ENCODE assay signal across 1 cellular context in the genomic region with DNA sequence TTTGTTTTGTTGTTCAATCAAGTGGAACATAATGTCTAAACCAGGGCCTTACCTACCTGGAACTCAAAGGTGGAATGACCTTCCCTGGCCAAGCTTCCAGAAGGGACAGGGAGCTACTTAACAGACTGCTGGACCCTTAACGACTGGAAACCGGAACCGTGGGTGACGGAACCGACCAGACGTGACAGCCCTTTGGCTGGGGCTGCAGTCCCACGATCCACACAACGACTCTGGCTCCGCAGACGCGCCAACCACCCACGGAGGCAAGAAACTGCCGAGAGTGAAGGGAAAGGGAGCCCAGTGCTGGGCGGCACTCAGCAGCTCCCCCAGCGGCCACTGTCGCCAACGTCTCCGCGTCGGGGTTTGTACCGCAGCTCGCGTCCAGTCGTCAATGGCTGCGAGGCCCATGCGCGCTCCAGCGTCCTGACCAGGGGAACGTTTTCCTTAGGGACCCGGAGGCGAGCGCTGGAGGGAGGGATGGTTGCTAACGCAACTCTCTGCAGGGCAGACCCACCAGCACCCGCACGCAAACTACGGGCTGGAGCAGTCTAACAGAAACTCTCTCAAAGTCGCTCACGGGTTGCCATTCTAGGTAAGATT.
TF ChIP-seq lines count a peak whose summit lies in the region.

No MANE protein-coding gene starts in this region.

TF ChIP-seq in HepG2, 621 proteins besides CTCF, POLR2A, EP300 and RAD21 (continued from another document):
- TF ChIP-seq, protein P1, sequence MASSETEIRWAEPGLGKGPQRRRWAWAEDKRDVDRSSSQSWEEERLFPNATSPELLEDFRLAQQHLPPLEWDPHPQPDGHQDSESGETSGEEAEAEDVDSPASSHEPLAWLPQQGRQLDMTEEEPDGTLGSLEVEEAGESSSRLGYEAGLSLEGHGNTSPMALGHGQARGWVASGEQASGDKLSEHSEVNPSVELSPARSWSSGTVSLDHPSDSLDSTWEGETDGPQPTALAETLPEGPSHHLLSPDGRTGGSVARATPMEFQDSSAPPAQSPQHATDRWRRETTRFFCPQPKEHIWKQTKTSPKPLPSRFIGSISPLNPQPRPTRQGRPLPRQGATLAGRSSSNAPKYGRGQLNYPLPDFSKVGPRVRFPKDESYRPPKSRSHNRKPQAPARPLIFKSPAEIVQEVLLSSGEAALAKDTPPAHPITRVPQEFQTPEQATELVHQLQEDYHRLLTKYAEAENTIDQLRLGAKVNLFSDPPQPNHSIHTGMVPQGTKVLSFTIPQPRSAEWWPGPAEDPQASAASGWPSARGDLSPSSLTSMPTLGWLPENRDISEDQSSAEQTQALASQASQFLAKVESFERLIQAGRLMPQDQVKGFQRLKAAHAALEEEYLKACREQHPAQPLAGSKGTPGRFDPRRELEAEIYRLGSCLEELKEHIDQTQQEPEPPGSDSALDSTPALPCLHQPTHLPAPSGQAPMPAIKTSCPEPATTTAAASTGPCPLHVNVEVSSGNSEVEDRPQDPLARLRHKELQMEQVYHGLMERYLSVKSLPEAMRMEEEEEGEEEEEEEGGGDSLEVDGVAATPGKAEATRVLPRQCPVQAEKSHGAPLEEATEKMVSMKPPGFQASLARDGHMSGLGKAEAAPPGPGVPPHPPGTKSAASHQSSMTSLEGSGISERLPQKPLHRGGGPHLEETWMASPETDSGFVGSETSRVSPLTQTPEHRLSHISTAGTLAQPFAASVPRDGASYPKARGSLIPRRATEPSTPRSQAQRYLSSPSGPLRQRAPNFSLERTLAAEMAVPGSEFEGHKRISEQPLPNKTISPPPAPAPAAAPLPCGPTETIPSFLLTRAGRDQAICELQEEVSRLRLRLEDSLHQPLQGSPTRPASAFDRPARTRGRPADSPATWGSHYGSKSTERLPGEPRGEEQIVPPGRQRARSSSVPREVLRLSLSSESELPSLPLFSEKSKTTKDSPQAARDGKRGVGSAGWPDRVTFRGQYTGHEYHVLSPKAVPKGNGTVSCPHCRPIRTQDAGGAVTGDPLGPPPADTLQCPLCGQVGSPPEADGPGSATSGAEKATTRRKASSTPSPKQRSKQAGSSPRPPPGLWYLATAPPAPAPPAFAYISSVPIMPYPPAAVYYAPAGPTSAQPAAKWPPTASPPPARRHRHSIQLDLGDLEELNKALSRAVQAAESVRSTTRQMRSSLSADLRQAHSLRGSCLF (CRISPR knock-in tag; IDR thresholded peaks at IDR 0.05; ENCODE audit: borderline replicate concordance): no peak
- peak; percentile 54; the same call in 1 of the 2 replicates for TF ChIP-seq MIER3 (CRISPR knock-in tag; IDR thresholded peaks at IDR 0.05; ENCODE audit: borderline replicate concordance)
- TF ChIP-seq, protein P2, sequence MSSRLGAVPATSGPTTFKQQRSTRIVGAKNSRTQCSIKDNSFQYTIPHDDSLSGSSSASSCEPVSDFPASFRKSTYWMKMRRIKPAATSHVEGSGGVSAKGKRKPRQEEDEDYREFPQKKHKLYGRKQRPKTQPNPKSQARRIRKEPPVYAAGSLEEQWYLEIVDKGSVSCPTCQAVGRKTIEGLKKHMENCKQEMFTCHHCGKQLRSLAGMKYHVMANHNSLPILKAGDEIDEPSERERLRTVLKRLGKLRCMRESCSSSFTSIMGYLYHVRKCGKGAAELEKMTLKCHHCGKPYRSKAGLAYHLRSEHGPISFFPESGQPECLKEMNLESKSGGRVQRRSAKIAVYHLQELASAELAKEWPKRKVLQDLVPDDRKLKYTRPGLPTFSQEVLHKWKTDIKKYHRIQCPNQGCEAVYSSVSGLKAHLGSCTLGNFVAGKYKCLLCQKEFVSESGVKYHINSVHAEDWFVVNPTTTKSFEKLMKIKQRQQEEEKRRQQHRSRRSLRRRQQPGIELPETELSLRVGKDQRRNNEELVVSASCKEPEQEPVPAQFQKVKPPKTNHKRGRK (CRISPR knock-in tag; IDR thresholded peaks at IDR 0.05): no peak
- 0 out of 2 replicates have a peak, but pooled peaks have one; percentile 24 for TF ChIP-seq BRD4 (CRISPR knock-in tag; IDR thresholded peaks at IDR 0.05)
- TF ChIP-seq, protein P3, sequence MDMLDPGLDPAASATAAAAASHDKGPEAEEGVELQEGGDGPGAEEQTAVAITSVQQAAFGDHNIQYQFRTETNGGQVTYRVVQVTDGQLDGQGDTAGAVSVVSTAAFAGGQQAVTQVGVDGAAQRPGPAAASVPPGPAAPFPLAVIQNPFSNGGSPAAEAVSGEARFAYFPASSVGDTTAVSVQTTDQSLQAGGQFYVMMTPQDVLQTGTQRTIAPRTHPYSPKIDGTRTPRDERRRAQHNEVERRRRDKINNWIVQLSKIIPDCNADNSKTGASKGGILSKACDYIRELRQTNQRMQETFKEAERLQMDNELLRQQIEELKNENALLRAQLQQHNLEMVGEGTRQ (IDR thresholded peaks at IDR 0.05; ENCODE audit: low read depth, low read length): peak; percentile 3; the same call in 1 of the 2 replicates
- TF ChIP-seq, protein P3 (CRISPR knock-in tag; IDR thresholded peaks at IDR 0.05; ENCODE audit: borderline replicate concordance): no peak
- TF ChIP-seq ZNF234 (CRISPR knock-in tag; conservative IDR thresholded peaks at IDR 0.05): no peak
- no peak for TF ChIP-seq ZNF207 (IDR thresholded peaks at IDR 0.05; ENCODE audit: borderline replicate concordance)
- no peak for TF ChIP-seq PHF5A (CRISPR knock-in tag; IDR thresholded peaks at IDR 0.05; ENCODE audit: low read depth, unreplicated experiment)
- no peak for TF ChIP-seq ZNF354B (CRISPR knock-in tag; IDR thresholded peaks at IDR 0.05)
- TF ChIP-seq CEBPG (CRISPR knock-in tag; IDR thresholded peaks at IDR 0.05): peak; percentile 51; the same call in 1 of the 2 replicates
- TF ChIP-seq HMG20A (CRISPR knock-in tag; IDR thresholded peaks at IDR 0.05; ENCODE audit: borderline replicate concordance): no peak
- TF ChIP-seq ZNF451 (CRISPR knock-in tag; IDR thresholded peaks at IDR 0.05): 0 out of 2 replicates have a peak, but pooled peaks have one; percentile 58
- TF ChIP-seq PAF1 (CRISPR knock-in tag; IDR thresholded peaks at IDR 0.05): no peak
- TF ChIP-seq SCMH1 (CRISPR knock-in tag; IDR thresholded peaks at IDR 0.05; ENCODE audit: borderline replicate concordance): no peak
- TF ChIP-seq, protein P4, sequence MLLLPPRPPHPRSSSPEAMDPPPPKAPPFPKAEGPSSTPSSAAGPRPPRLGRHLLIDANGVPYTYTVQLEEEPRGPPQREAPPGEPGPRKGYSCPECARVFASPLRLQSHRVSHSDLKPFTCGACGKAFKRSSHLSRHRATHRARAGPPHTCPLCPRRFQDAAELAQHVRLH (CRISPR knock-in tag; IDR thresholded peaks at IDR 0.05; ENCODE audit: borderline replicate concordance, low read depth): peak; percentile 85; the same call in 1 of the 2 replicates
- TF ChIP-seq, protein P5, sequence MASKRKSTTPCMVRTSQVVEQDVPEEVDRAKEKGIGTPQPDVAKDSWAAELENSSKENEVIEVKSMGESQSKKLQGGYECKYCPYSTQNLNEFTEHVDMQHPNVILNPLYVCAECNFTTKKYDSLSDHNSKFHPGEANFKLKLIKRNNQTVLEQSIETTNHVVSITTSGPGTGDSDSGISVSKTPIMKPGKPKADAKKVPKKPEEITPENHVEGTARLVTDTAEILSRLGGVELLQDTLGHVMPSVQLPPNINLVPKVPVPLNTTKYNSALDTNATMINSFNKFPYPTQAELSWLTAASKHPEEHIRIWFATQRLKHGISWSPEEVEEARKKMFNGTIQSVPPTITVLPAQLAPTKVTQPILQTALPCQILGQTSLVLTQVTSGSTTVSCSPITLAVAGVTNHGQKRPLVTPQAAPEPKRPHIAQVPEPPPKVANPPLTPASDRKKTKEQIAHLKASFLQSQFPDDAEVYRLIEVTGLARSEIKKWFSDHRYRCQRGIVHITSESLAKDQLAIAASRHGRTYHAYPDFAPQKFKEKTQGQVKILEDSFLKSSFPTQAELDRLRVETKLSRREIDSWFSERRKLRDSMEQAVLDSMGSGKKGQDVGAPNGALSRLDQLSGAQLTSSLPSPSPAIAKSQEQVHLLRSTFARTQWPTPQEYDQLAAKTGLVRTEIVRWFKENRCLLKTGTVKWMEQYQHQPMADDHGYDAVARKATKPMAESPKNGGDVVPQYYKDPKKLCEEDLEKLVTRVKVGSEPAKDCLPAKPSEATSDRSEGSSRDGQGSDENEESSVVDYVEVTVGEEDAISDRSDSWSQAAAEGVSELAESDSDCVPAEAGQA (IDR thresholded peaks at IDR 0.05; ENCODE audit: low read depth): no peak
- TF ChIP-seq, protein P5 (CRISPR knock-in tag; IDR thresholded peaks at IDR 0.05; ENCODE audit: borderline replicate concordance): no peak
- TF ChIP-seq NFE2 (CRISPR knock-in tag; IDR thresholded peaks at IDR 0.05): no peak
- TF ChIP-seq ZNF549 (CRISPR knock-in tag; IDR thresholded peaks at IDR 0.05): no peak
- TF ChIP-seq, protein P6, sequence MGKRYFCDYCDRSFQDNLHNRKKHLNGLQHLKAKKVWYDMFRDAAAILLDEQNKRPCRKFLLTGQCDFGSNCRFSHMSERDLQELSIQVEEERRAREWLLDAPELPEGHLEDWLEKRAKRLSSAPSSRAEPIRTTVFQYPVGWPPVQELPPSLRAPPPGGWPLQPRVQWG (CRISPR knock-in tag; IDR thresholded peaks at IDR 0.05; ENCODE audit: borderline replicate concordance, low read depth): no peak
- TF ChIP-seq, protein P7, sequence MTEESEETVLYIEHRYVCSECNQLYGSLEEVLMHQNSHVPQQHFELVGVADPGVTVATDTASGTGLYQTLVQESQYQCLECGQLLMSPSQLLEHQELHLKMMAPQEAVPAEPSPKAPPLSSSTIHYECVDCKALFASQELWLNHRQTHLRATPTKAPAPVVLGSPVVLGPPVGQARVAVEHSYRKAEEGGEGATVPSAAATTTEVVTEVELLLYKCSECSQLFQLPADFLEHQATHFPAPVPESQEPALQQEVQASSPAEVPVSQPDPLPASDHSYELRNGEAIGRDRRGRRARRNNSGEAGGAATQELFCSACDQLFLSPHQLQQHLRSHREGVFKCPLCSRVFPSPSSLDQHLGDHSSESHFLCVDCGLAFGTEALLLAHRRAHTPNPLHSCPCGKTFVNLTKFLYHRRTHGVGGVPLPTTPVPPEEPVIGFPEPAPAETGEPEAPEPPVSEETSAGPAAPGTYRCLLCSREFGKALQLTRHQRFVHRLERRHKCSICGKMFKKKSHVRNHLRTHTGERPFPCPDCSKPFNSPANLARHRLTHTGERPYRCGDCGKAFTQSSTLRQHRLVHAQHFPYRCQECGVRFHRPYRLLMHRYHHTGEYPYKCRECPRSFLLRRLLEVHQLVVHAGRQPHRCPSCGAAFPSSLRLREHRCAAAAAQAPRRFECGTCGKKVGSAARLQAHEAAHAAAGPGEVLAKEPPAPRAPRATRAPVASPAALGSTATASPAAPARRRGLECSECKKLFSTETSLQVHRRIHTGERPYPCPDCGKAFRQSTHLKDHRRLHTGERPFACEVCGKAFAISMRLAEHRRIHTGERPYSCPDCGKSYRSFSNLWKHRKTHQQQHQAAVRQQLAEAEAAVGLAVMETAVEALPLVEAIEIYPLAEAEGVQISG (CRISPR knock-in tag; IDR thresholded peaks at IDR 0.05): peak; percentile 79
- no peak for TF ChIP-seq ZNF672 (CRISPR knock-in tag; IDR thresholded peaks at IDR 0.05)
- no peak for TF ChIP-seq ZNF343 (CRISPR knock-in tag; IDR thresholded peaks at IDR 0.05)
- TF ChIP-seq ATF7-NPFF (CRISPR knock-in tag; IDR thresholded peaks at IDR 0.05; ENCODE audit: low read depth): no peak
- no peak for TF ChIP-seq EZH2 (conservative IDR thresholded peaks at IDR 0.05; ENCODE audit: low read depth, low read length)
- no peak for TF ChIP-seq STAT5B (CRISPR knock-in tag; IDR thresholded peaks at IDR 0.05)
